12 cellular contexts compared by ENCODE assay signal in genomic region chr11:75195164-75195962, GRCh38. TPM values are rescaled to one million over a fixed set of nuclear protein-coding genes. Genes with fewer than 3 reads are reported as not detected.
DNase-seq lines count a peak whose midpoint lies in the region; ATAC-seq, FAIRE-seq and TF ChIP-seq lines count a peak whose summit lies in the region.
"Had no signal": no experiment of that assay in that cellular context is flagged by ENCODE, and none has a peak within 500 bp of the region (broad histone marks: within the 10 kb centered on the region; RNA-seq: fewer than 3 reads in every experiment).

No MANE protein-coding gene starts in this region.

- TF ChIP-seq POLR2A in GM12892 (IDR thresholded peaks at IDR 0.05; ENCODE audit: low read depth, low read length), result no peak

- peaks cover 35% of the 10 kb centered on the region for H3K4me1 ChIP-seq in BLaER1

- no peaks in the 10 kb centered on the region for H3K27me3 ChIP-seq in BLaER1

- no peak for ATAC-seq in GM18870 (IDR thresholded peaks at IDR 0.05; ENCODE audit: unreplicated experiment)
- ATAC-seq in GM19023 (IDR thresholded peaks at IDR 0.05; ENCODE audit: unreplicated experiment), result no peak

- DNase-seq in NCI-H446 treated with DMSO at 0.1 percent for 48 hours (lab: John Stamatoyannopoulos, UW), result peak; percentile 80
- peak; percentile 74 for DNase-seq in globus pallidus (ENCODE audit: low spot score)
- DNase-seq in nucleus accumbens (lab: John Stamatoyannopoulos, UW), result peak in 41 of 56 donors; percentile 8 to 75 (median 34)
- DNase-seq in GM12892 (ENCODE audit: insufficient read length), result no peak
- no peak for DNase-seq in stimulated activated CD4-positive, alpha-beta T cell treated with anti-CD3 and anti-CD28 coated beads, Interleukin-4, amount 100 ng/mL, for 1 hour
- DNase-seq: amniotic stem cell, immature natural killer cell, NCI-H1694 had no signal

- H3K4me2 ChIP-seq in BLaER1, result peak overlapping the region; percentile 77

- H3K9me3 ChIP-seq in BLaER1, result no peaks in the 10 kb centered on the region

- H3K9ac ChIP-seq in BLaER1, result peak overlapping the region; percentile 49; the same call in 1 of the 2 replicates

- peak overlapping the region; percentile 55 for H3K27ac ChIP-seq in BLaER1
- H3K27ac ChIP-seq: C4-2B had no signal

- no peak overlapping the region for H3K4me3 ChIP-seq in BLaER1

- no peaks in the 10 kb centered on the region for H4K20me1 ChIP-seq in BLaER1

- no peak for FAIRE-seq in GM12892 (lab: Jason Lieb, UNC)

- H3K36me3 ChIP-seq in BLaER1, result no peaks in the 10 kb centered on the region

RNA-seq across cellular contexts. Expression of gene SLCO2B1, which starts 44.5 kb away (rescaled TPM):
- polyA plus RNA-seq in GM12892 (2012; ENCODE audit: missing spikeins), result 2.0 TPM
- polyA plus RNA-seq: immature natural killer cell had no signal

RNA-seq across cellular contexts. Expression of gene TPBGL, which starts 45.2 kb away (rescaled TPM):
- polyA plus RNA-seq in GM12892 (2012; ENCODE audit: missing spikeins), result not detected

Comparison
In these comparisons a context has a peak if more than half of its experiments do, and no peak if none do; other contexts are left out.
1. DNase-seq: peak in NCI-H446 treated with DMSO at 0.1 percent for 48 hours (single experiment), globus pallidus (single experiment) and nucleus accumbens (41 of 56); none in GM12892 (single experiment) and stimulated activated CD4-positive, alpha-beta T cell treated with anti-CD3 and anti-CD28 coated beads, Interleukin-4, amount 100 ng/mL, for 1 hour (single experiment).